ENCODE assay signal across 17 cellular contexts in genomic region chr19:3803986-3804385, GRCh38. TPM values are rescaled to one million over a fixed set of nuclear protein-coding genes. Genes with fewer than 3 reads are reported as not detected.
DNase-seq lines count a peak whose midpoint lies in the region; ATAC-seq and TF ChIP-seq lines count a peak whose summit lies in the region.
"Had no signal": no experiment of that assay in that cellular context is flagged by ENCODE, and none has a peak within 500 bp of the region (broad histone marks: within the 10 kb centered on the region; RNA-seq: fewer than 3 reads in every experiment).

No MANE protein-coding gene starts in this region.

- H3K23me2 ChIP-seq in H9 (ENCODE audit: insufficient read length, low read depth, low read length, poor library complexity, severe bottlenecking), result peaks cover 7% of the 10 kb centered on the region

- H2AK5ac ChIP-seq in neuronal stem cell (ENCODE audit: low read depth, low read length), result no peak overlapping the region
- H2AK5ac ChIP-seq in H9 (ENCODE audit: insufficient read length, low read length), result no peak overlapping the region

- H2BK20ac ChIP-seq in H9 (ENCODE audit: low read depth, low read length, poor library complexity, severe bottlenecking), result no peak overlapping the region

- CTCF ChIA-PET in activated CD8-positive, alpha-beta T cell treated with anti-CD3 and anti-CD28 coated beads, Interleukin-2, amount 10 ng/mL, durations not matched to agents 7 days and 5 days (lab: Charles Lee), result interaction anchor here (0.6 kb wide), 1 partner anchor 1668 kb away, joined by 4 read pairs; no protein-coding TSS in a partner anchor
- CTCF ChIA-PET in activated CD8-positive, alpha-beta T cell treated with anti-CD3 and anti-CD28 coated beads for 36 hours (lab: Charles Lee), result no interaction called here
- CTCF ChIA-PET in CD8-positive, alpha-beta memory T cell (lab: Charles Lee), result interaction anchor here (1.7 kb wide), 1 partner anchor 19 kb away, joined by 7 read pairs; no protein-coding TSS in a partner anchor

- H3K18ac ChIP-seq in neuronal stem cell (ENCODE audit: low read length) (no peak overlapping the region), H9 (ENCODE audit: insufficient read length, low read depth, low read length) (no peak overlapping the region)

- H2BK120ac ChIP-seq in neuronal stem cell (ENCODE audit: low read depth, low read length) (no peak overlapping the region), H9 (ENCODE audit: low read depth, low read length, poor library complexity, severe bottlenecking) (no peak overlapping the region)

- no peak overlapping the region for H3K56ac ChIP-seq in H9 (ENCODE audit: insufficient read length, low read depth, low read length)

- H3K27ac ChIP-seq in CD8-positive, alpha-beta memory T cell (ENCODE audit: low read depth, low read length), result no peak overlapping the region
- no peak overlapping the region for H3K27ac ChIP-seq in neuronal stem cell (replicated peaks; ENCODE audit: low read length)
- H3K27ac ChIP-seq in H9 (ENCODE audit: insufficient read length, low read depth, low read length), result no peak overlapping the region
- H3K27ac ChIP-seq: BLaER1 treated with 17β-estradiol and CSF1 and Interleukin-3, amounts not matched to agents 10 nM and 100 nM had no signal

- no peak for TF ChIP-seq CTCF in activated CD8-positive, alpha-beta T cell treated with anti-CD3 and anti-CD28 coated beads for 36 hours (IDR thresholded peaks at IDR 0.05)
- TF ChIP-seq CTCF in H9 (conservative IDR thresholded peaks at IDR 0.05), result no peak

- intact Hi-C loops in activated CD8-positive, alpha-beta T cell treated with anti-CD3 and anti-CD28 coated beads for 36 hours (cut with micrococcal nuclease), result no loop called here

- H4K8ac ChIP-seq in neuronal stem cell (ENCODE audit: low read depth, low read length), result no peak overlapping the region
- no peak overlapping the region for H4K8ac ChIP-seq in H9 (replicated peaks; ENCODE audit: insufficient read length, low read depth, low read length)

- H3K9ac ChIP-seq in neuronal stem cell (ENCODE audit: low read depth, low read length, poor library complexity) (no peak overlapping the region), H9 (ENCODE audit: extremely low read depth, insufficient read length, low read length) (no peak overlapping the region)
- H3K9ac ChIP-seq: BLaER1 treated with 17β-estradiol and CSF1 and Interleukin-3, amounts not matched to agents 10 nM and 100 nM had no signal

- no peaks in the 10 kb centered on the region for H3K9me3 ChIP-seq in CD8-positive, alpha-beta memory T cell (ENCODE audit: low read length)
- no peaks in the 10 kb centered on the region for H3K9me3 ChIP-seq in T-helper 17 cell (ENCODE audit: control insufficient read depth, low read length, poor library complexity, severe bottlenecking)
- H3K9me3 ChIP-seq in neuronal stem cell (replicated peaks in 1 of 2; ENCODE audit: control insufficient read depth in 2 of 2, insufficient read depth in 1 of 2, low read depth in 1 of 2, low read length in 2 of 2), result peaks cover 0 to 5% of the 10 kb centered on the region in 2 donors
- H3K9me3 ChIP-seq in H9 (ENCODE audit: control insufficient read depth, low read depth, low read length), result no peaks in the 10 kb centered on the region
- H3K9me3 ChIP-seq: BLaER1 treated with 17β-estradiol and CSF1 and Interleukin-3, amounts not matched to agents 10 nM and 100 nM had no signal

- H3T11ph ChIP-seq in H9 (ENCODE audit: low read length), result no peak overlapping the region

- H3K23ac ChIP-seq in neuronal stem cell (ENCODE audit: low read depth, low read length, poor library complexity), result no peak overlapping the region
- no peak overlapping the region for H3K23ac ChIP-seq in H9 (ENCODE audit: insufficient read length, low read depth, low read length)

- no peak overlapping the region for H4K5ac ChIP-seq in H9 (ENCODE audit: insufficient read length, low read depth, low read length)

- H3K4me3 Mint-ChIP-seq in activated CD8-positive, alpha-beta T cell treated with anti-CD3 and anti-CD28 coated beads, Interleukin-2, amount 10 ng/mL, durations not matched to agents 7 days and 5 days, result no peak overlapping the region
- H3K4me3 Mint-ChIP-seq in activated CD8-positive, alpha-beta T cell treated with anti-CD3 and anti-CD28 coated beads for 36 hours, result no peak overlapping the region
- peak overlapping the region in 1 of 7 donors; percentile 52 for H3K4me3 Mint-ChIP-seq in CD8-positive, alpha-beta memory T cell
- no peak overlapping the region for H3K4me3 Mint-ChIP-seq in T-helper 17 cell
- no peak overlapping the region; a peak in 1 of 5 replicates for H3K4me3 Mint-ChIP-seq in H9
- H3K4me3 Mint-ChIP-seq: CD4-positive, CD25-positive, alpha-beta regulatory T cell had no signal

- H3K36me3 Mint-ChIP-seq in activated CD8-positive, alpha-beta T cell treated with anti-CD3 and anti-CD28 coated beads, Interleukin-2, amount 10 ng/mL, durations not matched to agents 7 days and 5 days (ENCODE audit: low read depth), result peaks cover 4% of the 10 kb centered on the region
- H3K36me3 Mint-ChIP-seq in activated CD8-positive, alpha-beta T cell treated with anti-CD3 and anti-CD28 coated beads for 36 hours (ENCODE audit: low read depth), result no peaks in the 10 kb centered on the region
- peaks cover 0 to 1% (median 0%) of the 10 kb centered on the region in 3 donors for H3K36me3 Mint-ChIP-seq in CD8-positive, alpha-beta memory T cell
- H3K36me3 Mint-ChIP-seq in T-helper 17 cell (ENCODE audit: low read depth), result no peaks in the 10 kb centered on the region
- no peaks in the 10 kb centered on the region for H3K36me3 Mint-ChIP-seq in H9 (ENCODE audit: insufficient read depth in 1 of 3, low read depth in 3 of 3)
- H3K36me3 Mint-ChIP-seq: CD4-positive, CD25-positive, alpha-beta regulatory T cell had no signal

- H2BK15ac ChIP-seq in neuronal stem cell (ENCODE audit: low read length) (peak overlapping the region; percentile 46), H9 (ENCODE audit: low read depth, low read length) (no peak overlapping the region)

- H2BK5ac ChIP-seq in neuronal stem cell (ENCODE audit: low read length) (no peak overlapping the region), H9 (ENCODE audit: insufficient read length, low read length) (no peak overlapping the region)

- H3K79me2 ChIP-seq in H9 (ENCODE audit: insufficient read depth, low read length), result no peaks in the 10 kb centered on the region

- H3K27ac Mint-ChIP-seq in activated CD8-positive, alpha-beta T cell treated with anti-CD3 and anti-CD28 coated beads, Interleukin-2, amount 10 ng/mL, durations not matched to agents 7 days and 5 days, result peak overlapping the region; percentile 80
- no peak overlapping the region for H3K27ac Mint-ChIP-seq in activated CD8-positive, alpha-beta T cell treated with anti-CD3 and anti-CD28 coated beads for 36 hours
- peak overlapping the region in 7 of 8 donors; percentile 48 to 85 (median 69) for H3K27ac Mint-ChIP-seq in CD8-positive, alpha-beta memory T cell
- H3K27ac Mint-ChIP-seq in T-helper 17 cell, result peak overlapping the region; percentile 39
- no peak overlapping the region for H3K27ac Mint-ChIP-seq in H9
- H3K27ac Mint-ChIP-seq: CD4-positive, CD25-positive, alpha-beta regulatory T cell had no signal

- H2AFZ ChIP-seq in neuronal stem cell (ENCODE audit: low read length) (no peak overlapping the region), H9 (ENCODE audit: low read length) (no peak overlapping the region)

- no CpG with 5 or more reads among the region's 10 CpGs for WGBS in neuronal stem cell (ENCODE audit: extremely low coverage in 2 of 2, insufficient read length in 2 of 2, insufficient replicate concordance in 1 of 2), 2 donors
- WGBS in H9 (ENCODE audit: extremely low coverage, insufficient read length, low lambda C conversion rate), result no CpG with 5 or more reads among the region's 10 CpGs

- no peaks in the 10 kb centered on the region for H3K27me3 Mint-ChIP-seq in activated CD8-positive, alpha-beta T cell treated with anti-CD3 and anti-CD28 coated beads, Interleukin-2, amount 10 ng/mL, durations not matched to agents 7 days and 5 days (ENCODE audit: low read depth)
- no peaks in the 10 kb centered on the region for H3K27me3 Mint-ChIP-seq in activated CD8-positive, alpha-beta T cell treated with anti-CD3 and anti-CD28 coated beads for 36 hours
- H3K27me3 Mint-ChIP-seq in CD8-positive, alpha-beta memory T cell, result peaks cover 0 to 2% of the 10 kb centered on the region in 2 donors
- H3K27me3 Mint-ChIP-seq in T-helper 17 cell, result no peaks in the 10 kb centered on the region
- peaks cover 43% of the 10 kb centered on the region for H3K27me3 Mint-ChIP-seq in H9 (ENCODE audit: low read depth)
- H3K27me3 Mint-ChIP-seq: CD4-positive, CD25-positive, alpha-beta regulatory T cell had no signal

- no peak overlapping the region for H3K4me2 ChIP-seq in neuronal stem cell (ENCODE audit: insufficient read depth, low read length, poor library complexity, severe bottlenecking)
- H3K4me2 ChIP-seq in H9 (ENCODE audit: insufficient read depth, insufficient read length, low read length), result no peak overlapping the region
- H3K4me2 ChIP-seq: BLaER1 treated with 17β-estradiol and CSF1 and Interleukin-3, amounts not matched to agents 10 nM and 100 nM had no signal

- DNase-seq in activated CD8-positive, alpha-beta T cell treated with anti-CD3 and anti-CD28 coated beads, Interleukin-2, amount 10 ng/mL, durations not matched to agents 7 days and 5 days, result no peak
- no peak for DNase-seq in activated CD8-positive, alpha-beta T cell treated with anti-CD3 and anti-CD28 coated beads for 36 hours
- DNase-seq in CD8-positive, alpha-beta memory T cell, result no peak
- DNase-seq in T-helper 17 cell (no peak), neuronal stem cell (ENCODE audit: low spot score) (no peak), H9 (no peak), DMS53 treated with DMSO at 0.1 percent for 48 hours (lab: John Stamatoyannopoulos, UW; ENCODE audit: unreplicated experiment) (no peak)
- DNase-seq: ACHN; Calu3; CD4-positive, CD25-positive, alpha-beta regulatory T cell; DMS 273 treated with DMSO at 0.1 percent for 48 hours; DMS79 had no signal

- H3K4ac ChIP-seq in neuronal stem cell (ENCODE audit: low read length) (no peak overlapping the region), H9 (ENCODE audit: low read depth, low read length) (no peak overlapping the region)

- peaks cover 24% of the 10 kb centered on the region for H3K4me1 ChIP-seq in CD8-positive, alpha-beta memory T cell (ENCODE audit: insufficient read depth, low read length)
- H3K4me1 ChIP-seq in neuronal stem cell (ENCODE audit: control insufficient read depth in 2 of 2, insufficient read depth in 1 of 2, low read depth in 1 of 2, low read length in 2 of 2), result peaks cover 8 to 9% of the 10 kb centered on the region in 2 donors
- no peaks in the 10 kb centered on the region for H3K4me1 ChIP-seq in H9 (ENCODE audit: insufficient read depth, low read length)

- no peak overlapping the region for H2BK12ac ChIP-seq in neuronal stem cell (ENCODE audit: low read length)
- no peak overlapping the region for H2BK12ac ChIP-seq in H9 (ENCODE audit: insufficient read length, low read depth, low read length)

- no peaks in the 10 kb centered on the region for H3K9me3 Mint-ChIP-seq in activated CD8-positive, alpha-beta T cell treated with anti-CD3 and anti-CD28 coated beads, Interleukin-2, amount 10 ng/mL, durations not matched to agents 7 days and 5 days (ENCODE audit: insufficient read depth)
- H3K9me3 Mint-ChIP-seq in activated CD8-positive, alpha-beta T cell treated with anti-CD3 and anti-CD28 coated beads for 36 hours, result no peaks in the 10 kb centered on the region
- no peaks in the 10 kb centered on the region for H3K9me3 Mint-ChIP-seq in CD8-positive, alpha-beta memory T cell
- H3K9me3 Mint-ChIP-seq in H9, result peaks cover 0 to 6% of the 10 kb centered on the region in 2 experiments; a peak in 2 of 5 replicates

- no peak for ATAC-seq in activated CD8-positive, alpha-beta T cell treated with anti-CD3 and anti-CD28 coated beads, Interleukin-2, amount 10 ng/mL, durations not matched to agents 7 days and 5 days
- ATAC-seq in activated CD8-positive, alpha-beta T cell treated with anti-CD3 and anti-CD28 coated beads for 36 hours, result no peak
- ATAC-seq in T-helper 17 cell (no peak), HG03378 (IDR thresholded peaks at IDR 0.05; ENCODE audit: unreplicated experiment) (no peak)
- ATAC-seq: GM12878 had no signal

- H3K79me1 ChIP-seq in neuronal stem cell (ENCODE audit: low read depth, low read length) (no peaks in the 10 kb centered on the region), H9 (ENCODE audit: insufficient read depth, low read depth, low read length, poor library complexity, severe bottlenecking) (no peaks in the 10 kb centered on the region)

- no peak overlapping the region for H3K14ac ChIP-seq in neuronal stem cell (ENCODE audit: low read length)
- H3K14ac ChIP-seq in H9 (ENCODE audit: insufficient read depth, low read length), result no peak overlapping the region

- POLR2A ChIA-PET in activated CD8-positive, alpha-beta T cell treated with anti-CD3 and anti-CD28 coated beads, Interleukin-2, amount 10 ng/mL, durations not matched to agents 7 days and 5 days (lab: Charles Lee), result no interaction called here
- POLR2A ChIA-PET in activated CD8-positive, alpha-beta T cell treated with anti-CD3 and anti-CD28 coated beads for 36 hours (lab: Charles Lee), result interaction anchor here (0.7 to 1.2 kb wide), 3 partner anchors 14 to 950 kb away, joined by 3 to 4 read pairs (median 3); no protein-coding TSS in a partner anchor
- POLR2A ChIA-PET in CD8-positive, alpha-beta memory T cell (lab: Charles Lee), result no interaction called here

- no peak overlapping the region for H3K4me3 ChIP-seq in CD8-positive, alpha-beta memory T cell (ENCODE audit: low read length)
- no peak overlapping the region for H3K4me3 ChIP-seq in neuronal stem cell (ENCODE audit: low read length in 2 of 2)
- H3K4me3 ChIP-seq: BLaER1 treated with 17β-estradiol and CSF1 and Interleukin-3, amounts not matched to agents 10 nM and 100 nM; GM12878 had no signal

- peaks cover 56% of the 10 kb centered on the region for H3K4me1 Mint-ChIP-seq in activated CD8-positive, alpha-beta T cell treated with anti-CD3 and anti-CD28 coated beads, Interleukin-2, amount 10 ng/mL, durations not matched to agents 7 days and 5 days (ENCODE audit: low read depth)
- H3K4me1 Mint-ChIP-seq in activated CD8-positive, alpha-beta T cell treated with anti-CD3 and anti-CD28 coated beads for 36 hours (ENCODE audit: low read depth), result peaks cover 32% of the 10 kb centered on the region
- H3K4me1 Mint-ChIP-seq in CD8-positive, alpha-beta memory T cell, result peaks cover 36 to 68% (median 42%) of the 10 kb centered on the region in 3 donors
- H3K4me1 Mint-ChIP-seq in T-helper 17 cell, result peaks cover 14% of the 10 kb centered on the region
- peaks cover 0 to 11% of the 10 kb centered on the region in 2 experiments; a peak in 2 of 4 replicates for H3K4me1 Mint-ChIP-seq in H9

- H4K91ac ChIP-seq in neuronal stem cell (ENCODE audit: low read depth, low read length, poor library complexity) (no peak overlapping the region), H9 (ENCODE audit: insufficient read length, low read depth, low read length) (no peak overlapping the region)

- no peaks in the 10 kb centered on the region for H3K27me3 ChIP-seq in CD8-positive, alpha-beta memory T cell (ENCODE audit: insufficient read depth, low read length, poor library complexity, severe bottlenecking)
- H3K27me3 ChIP-seq in neuronal stem cell (ENCODE audit: control insufficient read depth in 3 of 3, insufficient read depth in 3 of 3, low read depth in 1 of 3, low read length in 3 of 3) (peaks cover 0 to 48% (median 23%) of the 10 kb centered on the region in 3 experiments), H9 (ENCODE audit: insufficient read depth, low read length) (no peaks in the 10 kb centered on the region)

- no peaks in the 10 kb centered on the region for H4K20me1 ChIP-seq in H9 (ENCODE audit: control insufficient read depth, insufficient read depth, insufficient read length)
- H4K20me1 ChIP-seq: BLaER1 treated with 17β-estradiol and CSF1 and Interleukin-3, amounts not matched to agents 10 nM and 100 nM had no signal

- no peaks in the 10 kb centered on the region for H3K36me3 ChIP-seq in CD8-positive, alpha-beta memory T cell (ENCODE audit: insufficient read depth, low read length)
- peaks cover 0 to 3% of the 10 kb centered on the region in 2 donors for H3K36me3 ChIP-seq in neuronal stem cell (replicated peaks in 1 of 2; ENCODE audit: control insufficient read depth in 2 of 2, insufficient read depth in 2 of 2, low read length in 2 of 2)
- H3K36me3 ChIP-seq: BLaER1 treated with 17β-estradiol and CSF1 and Interleukin-3, amounts not matched to agents 10 nM and 100 nM had no signal

RNA-seq across cellular contexts. Expression of gene MATK, which starts 17.8 kb away (rescaled TPM):
- total RNA-seq in activated CD8-positive, alpha-beta T cell treated with anti-CD3 and anti-CD28 coated beads, Interleukin-2, amount 10 ng/mL, durations not matched to agents 7 days and 5 days, result 10 to 100 TPM; 39.9 to 44.0 TPM
- 10 to 100 TPM; 37.6 to 39.6 TPM for total RNA-seq in activated CD8-positive, alpha-beta T cell treated with anti-CD3 and anti-CD28 coated beads for 36 hours
- 10 to 100 TPM; 27.6 to 28.1 TPM for total RNA-seq in CD8-positive, alpha-beta memory T cell
- polyA plus RNA-seq in CD8-positive, alpha-beta memory T cell, result 142 TPM
- 10 to 100 TPM; 10.0 to 13.3 TPM for total RNA-seq in T-helper 17 cell
- polyA plus RNA-seq in neuronal stem cell (2013, experiment 1 of 2), result 1.4 TPM
- 1.6 TPM for polyA plus RNA-seq in neuronal stem cell (2013, experiment 2 of 2)
- 11.0 and 13.5 TPM in 2 replicates for total RNA-seq in H9 (2021)
- total RNA-seq: Calu3 had no signal

RNA-seq across cellular contexts. Expression of gene RAX2, which starts 32.0 kb away (rescaled TPM):
- total RNA-seq in activated CD8-positive, alpha-beta T cell treated with anti-CD3 and anti-CD28 coated beads, Interleukin-2, amount 10 ng/mL, durations not matched to agents 7 days and 5 days, result not detected
- total RNA-seq in activated CD8-positive, alpha-beta T cell treated with anti-CD3 and anti-CD28 coated beads for 36 hours, result not detected
- total RNA-seq in CD8-positive, alpha-beta memory T cell, result not detected
- not detected for polyA plus RNA-seq in CD8-positive, alpha-beta memory T cell
- total RNA-seq in T-helper 17 cell, result not detected
- polyA plus RNA-seq in neuronal stem cell (2013, experiment 1 of 2), result 0.01 TPM
- 0.03 TPM for polyA plus RNA-seq in neuronal stem cell (2013, experiment 2 of 2)
- total RNA-seq in H9 (2021), result not detected in 2 replicates
- total RNA-seq: A172; Calu3; CD4-positive, CD25-positive, alpha-beta regulatory T cell; G401; GM12878 had no signal
- polyA plus RNA-seq: GM12878 had no signal

RNA-seq across cellular contexts. Expression of gene MRPL54, which starts 41.5 kb away (rescaled TPM):
- 10 to 100 TPM; 66.9 to 71.4 TPM for total RNA-seq in activated CD8-positive, alpha-beta T cell treated with anti-CD3 and anti-CD28 coated beads, Interleukin-2, amount 10 ng/mL, durations not matched to agents 7 days and 5 days
- 10 to 100 TPM; 47.4 to 50.9 TPM for total RNA-seq in activated CD8-positive, alpha-beta T cell treated with anti-CD3 and anti-CD28 coated beads for 36 hours
- 10 to 100 TPM; 85.0 to 95.3 TPM for total RNA-seq in CD8-positive, alpha-beta memory T cell
- polyA plus RNA-seq in CD8-positive, alpha-beta memory T cell, result 113 TPM
- total RNA-seq in T-helper 17 cell (10 to 100 TPM; 63.9 to 86.2 TPM), H9 (2021) (60.0 and 65.5 TPM in 2 replicates)
- 39.9 TPM for polyA plus RNA-seq in neuronal stem cell (2013, experiment 1 of 2)
- polyA plus RNA-seq in neuronal stem cell (2013, experiment 2 of 2), result 40.6 TPM

RNA-seq across cellular contexts. Expression of gene APBA3, which starts 42.5 kb away (rescaled TPM):
- total RNA-seq in activated CD8-positive, alpha-beta T cell treated with anti-CD3 and anti-CD28 coated beads, Interleukin-2, amount 10 ng/mL, durations not matched to agents 7 days and 5 days, result 10 to 100 TPM; 39.6 to 40.5 TPM
- 10 to 100 TPM; 28.0 to 29.1 TPM for total RNA-seq in activated CD8-positive, alpha-beta T cell treated with anti-CD3 and anti-CD28 coated beads for 36 hours
- total RNA-seq in CD8-positive, alpha-beta memory T cell, result 10 to 100 TPM; 36.3 to 39.0 TPM
- polyA plus RNA-seq in CD8-positive, alpha-beta memory T cell, result 40.8 TPM
- total RNA-seq in T-helper 17 cell (10 to 100 TPM; 71.9 to 75.1 TPM), H9 (2021) (21.3 and 21.8 TPM in 2 replicates)
- 19.0 TPM for polyA plus RNA-seq in neuronal stem cell (2013, experiment 1 of 2)
- 17.8 TPM for polyA plus RNA-seq in neuronal stem cell (2013, experiment 2 of 2)

Comparison
In these comparisons a context has a peak if more than half of its experiments do, and no peak if none do; other contexts are left out.
1. H3K27ac Mint-ChIP-seq: peak in activated CD8-positive, alpha-beta T cell treated with anti-CD3 and anti-CD28 coated beads, Interleukin-2, amount 10 ng/mL, durations not matched to agents 7 days and 5 days (single experiment), CD8-positive, alpha-beta memory T cell (7 of 8) and T-helper 17 cell (single experiment); none in activated CD8-positive, alpha-beta T cell treated with anti-CD3 and anti-CD28 coated beads for 36 hours (single experiment) and H9 (0 of 3).